Comparison of ENCODE assay signal across 8 cellular contexts in the genomic region with DNA sequence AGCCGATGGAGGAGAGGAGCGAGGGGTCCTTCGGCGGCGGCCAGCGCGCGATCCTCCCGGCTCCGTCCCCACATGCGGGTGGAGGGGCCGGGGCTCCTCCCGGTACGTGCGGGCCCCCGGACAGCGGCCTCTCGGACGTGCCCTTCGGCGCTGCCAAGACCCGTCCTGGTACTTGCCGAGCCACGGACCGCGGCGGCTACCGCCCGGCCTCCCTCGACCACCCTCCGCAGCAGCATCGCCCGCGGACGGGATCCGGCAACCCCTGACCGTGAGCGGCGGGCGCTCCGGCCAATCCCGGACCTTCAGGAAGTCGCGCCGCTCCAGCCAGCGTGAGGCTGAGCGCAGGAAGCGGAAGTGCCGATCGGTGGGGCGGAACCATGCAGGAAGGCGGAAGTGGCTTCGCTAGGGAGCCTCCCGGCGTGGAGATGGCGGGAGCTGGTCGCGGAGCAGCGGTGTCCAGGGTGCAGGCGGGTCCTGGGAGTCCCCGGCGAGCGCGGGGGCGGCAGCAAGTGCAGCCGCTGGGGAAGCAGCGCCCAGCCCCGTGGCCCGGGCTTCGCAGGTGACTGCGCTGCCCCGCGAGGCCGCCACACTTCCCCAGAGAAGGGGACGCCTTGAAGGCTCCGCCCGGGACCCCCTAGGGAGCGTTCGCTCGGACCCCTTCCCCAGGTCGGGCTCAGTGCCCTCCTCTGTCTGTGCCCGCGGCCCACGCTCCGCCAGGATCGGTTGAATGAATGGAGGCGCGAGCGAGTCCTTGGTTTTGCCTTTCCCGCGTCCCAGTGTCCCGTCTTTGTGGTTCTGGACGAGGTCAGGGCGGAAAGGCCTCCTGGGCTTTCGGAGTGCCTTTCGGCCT. TPM values are rescaled to one million over a fixed set of nuclear protein-coding genes. Genes with fewer than 3 reads are reported as not detected.
DNase-seq lines count a peak whose midpoint lies in the region; ATAC-seq, FAIRE-seq and TF ChIP-seq lines count a peak whose summit lies in the region.

A gene with protein sequence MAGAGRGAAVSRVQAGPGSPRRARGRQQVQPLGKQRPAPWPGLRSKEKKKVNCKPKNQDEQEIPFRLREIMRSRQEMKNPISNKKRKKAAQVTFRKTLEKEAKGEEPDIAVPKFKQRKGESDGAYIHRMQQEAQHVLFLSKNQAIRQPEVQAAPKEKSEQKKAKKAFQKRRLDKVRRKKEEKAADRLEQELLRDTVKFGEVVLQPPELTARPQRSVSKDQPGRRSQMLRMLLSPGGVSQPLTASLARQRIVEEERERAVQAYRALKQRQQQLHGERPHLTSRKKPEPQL (plus strand): TSS at position 396 of the 850 bp plus-strand sequence. CDS start 30 bp downstream, at position 426.
A gene (minus strand): TSS at position 264 of the 850 bp plus-strand sequence. CDS start 28 bp downstream, at position 236.

- peaks cover 23% of the 10 kb centered on the region for H3K36me3 ChIP-seq in bronchial epithelial cell (ENCODE audit: control insufficient read depth, insufficient read depth, low read length)

- H3K27me3 ChIP-seq in bronchial epithelial cell (ENCODE audit: control insufficient read depth, insufficient read depth, low read length): no peaks in the 10 kb centered on the region

- H3K9me3 Mint-ChIP-seq in WTC11 (no peaks in the 10 kb centered on the region), immature natural killer cell (no peaks in the 10 kb centered on the region)

- H3K27me3 Mint-ChIP-seq in WTC11 (ENCODE audit: low read depth) (no peaks in the 10 kb centered on the region), immature natural killer cell (ENCODE audit: low read depth in 3 of 3) (peaks cover 0 to 4% (median 0%) of the 10 kb centered on the region in 3 donors)

- no peak for FAIRE-seq in bronchial epithelial cell (lab: Jason Lieb, UNC)

- H3K27ac Mint-ChIP-seq in WTC11 (peak within 1 kb of the TSS; percentile 97), immature natural killer cell (peak within 1 kb of the TSS; percentile 88 to 98 (median 94))

- POLR2A ChIA-PET in WTC11 (lab: Charles Lee): interaction anchor here (1.0 kb wide), 1 partner anchor 17 kb away, joined by 6 read pairs; a partner anchor contains a TSS

- in situ Hi-C loops in GM18951 (cut with MboI; ENCODE audit: low sequenced_read_pairs, unreplicated experiment): no loop called here

- CTCF ChIA-PET in WTC11 (lab: Charles Lee): interaction anchor here (1.0 to 1.7 kb wide), 4 partner anchors 9 to 364 kb away, joined by 3 to 5 read pairs (median 4); a partner anchor contains a TSS

- ATAC-seq in HG03175 (IDR thresholded peaks at IDR 0.05; ENCODE audit: unreplicated experiment): peak; percentile 95
- peak; percentile 95 for ATAC-seq in WTC11

- H3K4me1 Mint-ChIP-seq in WTC11: peaks cover 21% of the 10 kb centered on the region
- peaks cover 28 to 37% of the 10 kb centered on the region in 2 donors for H3K4me1 Mint-ChIP-seq in immature natural killer cell

- H3K4me3 ChIP-seq in bronchial epithelial cell (ENCODE audit: low read depth, low read length): peak within 1 kb of the TSS; percentile 76

- peak; percentile 97 for TF ChIP-seq POLR2A in GM18951 (IDR thresholded peaks at IDR 0.05; ENCODE audit: extremely low read depth, insufficient read depth, insufficient read length)

- no peak for TF ChIP-seq CTCF in WTC11 (IDR thresholded peaks at IDR 0.05)
- no peak for TF ChIP-seq CTCF in bronchial epithelial cell (IDR thresholded peaks at IDR 0.05; ENCODE audit: insufficient read depth, low read length, severe bottlenecking)

- H3K36me3 Mint-ChIP-seq in WTC11: peaks cover 36% of the 10 kb centered on the region
- H3K36me3 Mint-ChIP-seq in immature natural killer cell: peaks cover 0 to 6% (median 4%) of the 10 kb centered on the region in 3 donors

- peak within 1 kb of the TSS; percentile 96 for H3K4me3 Mint-ChIP-seq in WTC11
- H3K4me3 Mint-ChIP-seq in immature natural killer cell: peak within 1 kb of the TSS; percentile 94 to 99 (median 95)

- DNase-seq in AG08396 (ENCODE audit: low spot score): peak; percentile 99
- DNase-seq in NCI-H226: peak; percentile 96
- peak; percentile 96 for DNase-seq in WTC11 (ENCODE audit: low spot score)
- DNase-seq in bronchial epithelial cell (ENCODE audit: low read depth): peak; percentile 89
- DNase-seq in immature natural killer cell: peak; percentile 92 to 93 (median 93)
- DNase-seq in smooth muscle cell of the brain vasculature (ENCODE audit: low read depth, low spot score): peak; percentile 88

TF ChIP-seq in WTC11, 78 proteins besides CTCF, POLR2A, EP300 and RAD21 (continues in another document):
- no peak for TF ChIP-seq NR1H2 (CRISPR knock-in tag; IDR thresholded peaks at IDR 0.05)
- TF ChIP-seq, protein P1, sequence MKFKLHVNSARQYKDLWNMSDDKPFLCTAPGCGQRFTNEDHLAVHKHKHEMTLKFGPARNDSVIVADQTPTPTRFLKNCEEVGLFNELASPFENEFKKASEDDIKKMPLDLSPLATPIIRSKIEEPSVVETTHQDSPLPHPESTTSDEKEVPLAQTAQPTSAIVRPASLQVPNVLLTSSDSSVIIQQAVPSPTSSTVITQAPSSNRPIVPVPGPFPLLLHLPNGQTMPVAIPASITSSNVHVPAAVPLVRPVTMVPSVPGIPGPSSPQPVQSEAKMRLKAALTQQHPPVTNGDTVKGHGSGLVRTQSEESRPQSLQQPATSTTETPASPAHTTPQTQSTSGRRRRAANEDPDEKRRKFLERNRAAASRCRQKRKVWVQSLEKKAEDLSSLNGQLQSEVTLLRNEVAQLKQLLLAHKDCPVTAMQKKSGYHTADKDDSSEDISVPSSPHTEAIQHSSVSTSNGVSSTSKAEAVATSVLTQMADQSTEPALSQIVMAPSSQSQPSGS (CRISPR knock-in tag; IDR thresholded peaks at IDR 0.05; ENCODE audit: borderline replicate concordance, low read depth): no peak
- TF ChIP-seq, protein P2, sequence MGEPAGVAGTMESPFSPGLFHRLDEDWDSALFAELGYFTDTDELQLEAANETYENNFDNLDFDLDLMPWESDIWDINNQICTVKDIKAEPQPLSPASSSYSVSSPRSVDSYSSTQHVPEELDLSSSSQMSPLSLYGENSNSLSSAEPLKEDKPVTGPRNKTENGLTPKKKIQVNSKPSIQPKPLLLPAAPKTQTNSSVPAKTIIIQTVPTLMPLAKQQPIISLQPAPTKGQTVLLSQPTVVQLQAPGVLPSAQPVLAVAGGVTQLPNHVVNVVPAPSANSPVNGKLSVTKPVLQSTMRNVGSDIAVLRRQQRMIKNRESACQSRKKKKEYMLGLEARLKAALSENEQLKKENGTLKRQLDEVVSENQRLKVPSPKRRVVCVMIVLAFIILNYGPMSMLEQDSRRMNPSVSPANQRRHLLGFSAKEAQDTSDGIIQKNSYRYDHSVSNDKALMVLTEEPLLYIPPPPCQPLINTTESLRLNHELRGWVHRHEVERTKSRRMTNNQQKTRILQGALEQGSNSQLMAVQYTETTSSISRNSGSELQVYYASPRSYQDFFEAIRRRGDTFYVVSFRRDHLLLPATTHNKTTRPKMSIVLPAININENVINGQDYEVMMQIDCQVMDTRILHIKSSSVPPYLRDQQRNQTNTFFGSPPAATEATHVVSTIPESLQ (CRISPR knock-in tag; IDR thresholded peaks at IDR 0.05): no peak
- TF ChIP-seq ZNF263 (CRISPR knock-in tag; IDR thresholded peaks at IDR 0.05; ENCODE audit: low read depth): no peak
- no peak for TF ChIP-seq ZNF138 (CRISPR knock-in tag; conservative IDR thresholded peaks at IDR 0.05)
- no peak; the same call in 1 of the 2 replicates for TF ChIP-seq ZNF219 (CRISPR knock-in tag; IDR thresholded peaks at IDR 0.05; ENCODE audit: borderline replicate concordance)
- TF ChIP-seq, protein P3, sequence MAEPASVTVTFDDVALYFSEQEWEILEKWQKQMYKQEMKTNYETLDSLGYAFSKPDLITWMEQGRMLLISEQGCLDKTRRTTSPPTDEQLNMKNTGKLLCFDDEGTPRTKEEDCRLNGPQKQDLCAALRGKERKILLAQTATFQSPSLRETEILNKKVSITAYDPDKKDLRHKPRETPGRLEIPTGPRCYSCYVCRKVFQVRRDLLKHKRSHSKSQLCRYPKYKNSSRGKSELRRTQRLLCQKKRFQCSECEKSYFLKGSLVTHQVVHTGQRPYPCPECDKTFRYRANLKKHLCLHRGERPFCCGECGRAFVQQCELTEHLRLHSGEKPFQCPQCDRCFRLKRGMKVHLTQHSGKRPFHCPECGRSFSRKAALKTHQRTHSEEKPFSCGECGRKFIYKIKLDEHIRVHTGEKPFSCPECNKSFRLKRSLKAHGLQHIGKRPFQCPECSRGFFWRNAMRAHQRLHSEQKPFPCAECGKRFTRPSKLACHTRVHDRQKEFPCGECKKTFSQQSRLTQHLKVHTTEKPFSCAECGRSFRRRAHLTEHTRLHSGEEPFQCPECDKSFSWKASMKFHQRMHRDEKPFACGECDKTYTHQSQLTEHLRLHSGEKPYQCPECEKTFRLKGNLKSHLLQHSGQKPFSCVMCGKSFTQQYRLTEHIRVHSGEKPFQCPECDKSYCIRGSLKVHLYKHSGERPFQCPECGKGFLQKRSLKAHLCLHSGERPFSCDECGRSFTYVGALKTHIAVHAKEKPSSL (CRISPR knock-in tag; conservative IDR thresholded peaks at IDR 0.05): no peak
- TF ChIP-seq, protein P4, sequence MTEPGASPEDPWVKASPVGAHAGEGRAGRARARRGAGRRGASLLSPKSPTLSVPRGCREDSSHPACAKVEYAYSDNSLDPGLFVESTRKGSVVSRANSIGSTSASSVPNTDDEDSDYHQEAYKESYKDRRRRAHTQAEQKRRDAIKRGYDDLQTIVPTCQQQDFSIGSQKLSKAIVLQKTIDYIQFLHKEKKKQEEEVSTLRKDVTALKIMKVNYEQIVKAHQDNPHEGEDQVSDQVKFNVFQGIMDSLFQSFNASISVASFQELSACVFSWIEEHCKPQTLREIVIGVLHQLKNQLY (CRISPR knock-in tag; IDR thresholded peaks at IDR 0.05): no peak
- TF ChIP-seq, protein P5, sequence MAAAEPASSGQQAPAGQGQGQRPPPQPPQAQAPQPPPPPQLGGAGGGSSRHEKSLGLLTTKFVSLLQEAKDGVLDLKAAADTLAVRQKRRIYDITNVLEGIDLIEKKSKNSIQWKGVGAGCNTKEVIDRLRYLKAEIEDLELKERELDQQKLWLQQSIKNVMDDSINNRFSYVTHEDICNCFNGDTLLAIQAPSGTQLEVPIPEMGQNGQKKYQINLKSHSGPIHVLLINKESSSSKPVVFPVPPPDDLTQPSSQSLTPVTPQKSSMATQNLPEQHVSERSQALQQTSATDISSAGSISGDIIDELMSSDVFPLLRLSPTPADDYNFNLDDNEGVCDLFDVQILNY (CRISPR knock-in tag; IDR thresholded peaks at IDR 0.05): no peak; the same call in 1 of the 2 replicates

RNA-seq across cellular contexts. Expression of the first gene that starts in this region (rescaled TPM):
- total RNA-seq in WTC11 (2021): 34.3 to 36.8 TPM (median 35.2 TPM) in 3 replicates
- total RNA-seq in bronchial epithelial cell: 6.8 and 10.2 TPM in 2 replicates
- 10 to 100 TPM in 1 of 3 donors, 1 to 10 TPM in 2; 1.8 to 21.7 (median 6.1) TPM for polyA plus RNA-seq in immature natural killer cell

RNA-seq across cellular contexts. Expression of the second gene that starts in this region (rescaled TPM):
- total RNA-seq in WTC11 (2021): 47.0 to 49.6 TPM (median 48.1 TPM) in 3 replicates
- 47.7 and 73.7 TPM in 2 replicates for total RNA-seq in bronchial epithelial cell
- polyA plus RNA-seq in immature natural killer cell: 10 to 100 TPM; 66.4 to 97.9 (median 93.9) TPM

Comparison
In these comparisons a context has a peak if more than half of its experiments do, and no peak if none do; other contexts are left out.
1. Peak in every context shown above with its lines: DNase-seq, ATAC-seq and H3K4me3 ChIP-seq.